ENCODE assay signal across 23 cellular contexts in genomic region chr9:121563881-121564460, GRCh38.
"Had no signal": no experiment of that assay in that cellular context is flagged by ENCODE, and none has a peak within 500 bp of the region (broad histone marks: within the 10 kb centered on the region; RNA-seq: fewer than 3 reads in every experiment).

No MANE protein-coding gene starts in this region.

- H3K27me3 ChIP-seq: ascending aorta had no signal

- H3K4me2 ChIP-seq: KMS-11 had no signal

- H3K36me3 ChIP-seq: ascending aorta had no signal

- H3K9me3 ChIP-seq: ascending aorta had no signal

- H3K4me3 ChIP-seq: ascending aorta, SK-N-MC had no signal

- DNase-seq: activated CD4-positive, alpha-beta T cell treated with anti-CD3 and anti-CD28 coated beads for 36 hours; activated CD4-positive, alpha-beta T cell treated with anti-CD3 and anti-CD28 coated beads, Interleukin-2, amount 10 ng/mL, durations not matched to agents 7 days and 5 days; activated CD4-positive, alpha-beta T cell treated with anti-CD3 and anti-CD28 coated beads, Interleukin-2, amount 50 U/mL, for 48 hours; activated CD8-positive, alpha-beta T cell treated with anti-CD3 and anti-CD28 coated beads, Interleukin-2, amount 10 ng/mL, durations not matched to agents 7 days and 5 days; activated gamma-delta T cell; activated naive CD4-positive, alpha-beta T cell treated with Interleukin-2 at 50 U/mL for 16 hours; activated naive CD8-positive, alpha-beta T cell treated with anti-CD3 and anti-CD28 coated beads, Interleukin-2, amount 10 ng/mL, durations not matched to agents 7 days and 5 days; activated T-cell treated with anti-CD3 and anti-CD28 coated beads, Interleukin-2, amount 50 U/mL, for 24 hours; amygdala; MM.1S; MV-4-11; NCI-H1092; NCI-H1436 treated with DMSO at 0.1 percent for 48 hours; NCI-H1694 treated with DMSO at 0.1 percent for 48 hours; NCI-H2029; NCI-H345; NCI-H524 treated with DMSO at 0.1 percent for 48 hours; Right ventricle myocardium superior; T1000 had no signal

- H3K27ac ChIP-seq: ascending aorta, KMS-11, SK-N-MC had no signal

- ATAC-seq: activated CD4-positive, alpha-beta T cell treated with anti-CD3 and anti-CD28 coated beads for 36 hours; activated CD4-positive, CD25-positive, alpha-beta regulatory T cell treated with anti-CD3 and anti-CD28 coated beads, Interleukin-2, amount 50 U/mL, for 24 hours; activated CD8-positive, alpha-beta T cell treated with anti-CD3 and anti-CD28 coated beads, Interleukin-2, amount 10 ng/mL, durations not matched to agents 7 days and 5 days had no signal

- H3K9ac ChIP-seq: KMS-11 had no signal
